26 cellular contexts compared by ENCODE assay signal in genomic region chr2:179915395-179915992, GRCh38.
"Had no signal": no experiment of that assay in that cellular context is flagged by ENCODE, and none has a peak within 500 bp of the region (broad histone marks: within the 10 kb centered on the region; RNA-seq: fewer than 3 reads in every experiment).

No MANE protein-coding gene starts in this region.

- H3K4me3 Mint-ChIP-seq: naive B cell; natural killer cell; nephron progenitor cell; stimulated activated effector memory CD8-positive, alpha-beta T cell treated with anti-CD3 and anti-CD28 coated beads, Interleukin-12 subunit alpha, Interleukin-12 subunit beta, amount 100 ng/mL, for 72 hours; stimulated activated naive CD8-positive, alpha-beta T cell treated with anti-CD3 and anti-CD28 coated beads, Interleukin-15, amount 100 ng/mL, for 72 hours had no signal

- H3K27me3 ChIP-seq: heart left ventricle, pancreas, testis, thyroid gland, transverse colon, upper lobe of left lung, vagina had no signal

- DNase-seq: heart left ventricle; islet precursor cell; naive B cell; natural killer cell; nephron progenitor cell; pancreas; posterior cingulate gyrus; retina; right cardiac atrium; stimulated activated CD4-positive, alpha-beta T cell treated with anti-CD3 and anti-CD28 coated beads, Interleukin-12 subunit alpha, Interleukin-12 subunit beta, amount 100 ng/mL, for 4 hours; stimulated activated CD4-positive, alpha-beta T cell treated with anti-CD3 and anti-CD28 coated beads, Interleukin-15, amount 100 ng/mL, for 24 hours; stimulated activated CD4-positive, alpha-beta T cell treated with anti-CD3 and anti-CD28 coated beads, Interleukin-2, amount 100 ng/mL, for 24 hours; stimulated activated CD4-positive, alpha-beta T cell treated with anti-CD3 and anti-CD28 coated beads, Interleukin-4, amount 100 ng/mL, for 1 hour; stimulated activated naive CD4-positive, alpha-beta T cell; stimulated activated naive CD8-positive, alpha-beta T cell treated with anti-CD3 and anti-CD28 coated beads, Interleukin-15, amount 100 ng/mL, for 72 hours; testis; thyroid gland; transverse colon; upper lobe of left lung had no signal

- H3K4me3 ChIP-seq: heart left ventricle, lung, pancreas, prostate gland, skin epidermis, testis, thyroid gland, transverse colon, upper lobe of left lung, vagina had no signal

- H3K27ac ChIP-seq: heart left ventricle, pancreas, prostate gland, skin epidermis, testis, thyroid gland, transverse colon, upper lobe of left lung, vagina had no signal

- ATAC-seq: heart left ventricle; left lobe of liver; natural killer cell; pancreas; right cardiac atrium; sciatic nerve; stimulated activated effector memory CD8-positive, alpha-beta T cell treated with anti-CD3 and anti-CD28 coated beads, Interleukin-12 subunit alpha, Interleukin-12 subunit beta, amount 100 ng/mL, for 72 hours; stimulated activated naive CD8-positive, alpha-beta T cell treated with anti-CD3 and anti-CD28 coated beads, Interleukin-15, amount 100 ng/mL, for 72 hours had no signal

- H3K9me3 ChIP-seq: heart left ventricle, pancreas, prostate gland, testis, thyroid gland, transverse colon, upper lobe of left lung, vagina had no signal

- H3K36me3 Mint-ChIP-seq: naive B cell; natural killer cell; stimulated activated effector memory CD8-positive, alpha-beta T cell treated with anti-CD3 and anti-CD28 coated beads, Interleukin-12 subunit alpha, Interleukin-12 subunit beta, amount 100 ng/mL, for 72 hours had no signal

- H3K36me3 ChIP-seq: heart left ventricle, pancreas, prostate gland, thyroid gland, transverse colon, upper lobe of left lung, vagina had no signal

- H3K4me1 ChIP-seq: heart left ventricle, pancreas, prostate gland, testis, thyroid gland, transverse colon, upper lobe of left lung, vagina had no signal

- H3K4me1 Mint-ChIP-seq: naive B cell; natural killer cell; nephron progenitor cell; stimulated activated effector memory CD8-positive, alpha-beta T cell treated with anti-CD3 and anti-CD28 coated beads, Interleukin-12 subunit alpha, Interleukin-12 subunit beta, amount 100 ng/mL, for 72 hours; stimulated activated naive CD8-positive, alpha-beta T cell treated with anti-CD3 and anti-CD28 coated beads, Interleukin-15, amount 100 ng/mL, for 72 hours had no signal

- H3K9me3 Mint-ChIP-seq: naive B cell; natural killer cell; nephron progenitor cell; stimulated activated effector memory CD8-positive, alpha-beta T cell treated with anti-CD3 and anti-CD28 coated beads, Interleukin-12 subunit alpha, Interleukin-12 subunit beta, amount 100 ng/mL, for 72 hours; stimulated activated naive CD8-positive, alpha-beta T cell treated with anti-CD3 and anti-CD28 coated beads, Interleukin-15, amount 100 ng/mL, for 72 hours had no signal

- H3K27ac Mint-ChIP-seq: naive B cell; natural killer cell; nephron progenitor cell; stimulated activated effector memory CD8-positive, alpha-beta T cell treated with anti-CD3 and anti-CD28 coated beads, Interleukin-12 subunit alpha, Interleukin-12 subunit beta, amount 100 ng/mL, for 72 hours; stimulated activated naive CD8-positive, alpha-beta T cell treated with anti-CD3 and anti-CD28 coated beads, Interleukin-15, amount 100 ng/mL, for 72 hours had no signal

- H3K27me3 Mint-ChIP-seq: naive B cell; stimulated activated naive CD8-positive, alpha-beta T cell treated with anti-CD3 and anti-CD28 coated beads, Interleukin-15, amount 100 ng/mL, for 72 hours had no signal
